ENCODE assay signal across 21 cellular contexts in the genomic region with DNA sequence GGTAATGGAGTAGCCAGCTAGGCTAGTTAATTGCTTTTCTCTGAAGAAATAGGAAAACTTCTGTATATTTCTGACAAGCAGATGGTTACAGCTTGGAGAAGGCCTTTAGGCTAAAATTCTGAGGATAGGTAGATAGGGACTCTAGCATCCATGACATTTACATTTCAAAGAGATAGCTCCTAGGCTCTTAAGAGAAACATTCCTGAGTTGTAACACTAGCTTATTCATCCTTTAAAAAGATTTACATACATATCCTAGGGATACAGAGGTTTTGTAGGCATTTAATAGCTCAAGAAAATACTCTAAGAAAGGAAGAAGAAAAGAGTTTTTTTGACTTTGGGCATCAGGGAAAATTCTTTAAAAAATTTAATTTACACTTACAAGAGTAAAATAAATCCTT.
DNase-seq lines count a peak whose midpoint lies in the region; ATAC-seq and TF ChIP-seq lines count a peak whose summit lies in the region.
"Had no signal": no experiment of that assay in that cellular context is flagged by ENCODE, and none has a peak within 500 bp of the region (broad histone marks: within the 10 kb centered on the region; RNA-seq: fewer than 3 reads in every experiment).

No MANE protein-coding gene starts in this region.

- in situ Hi-C loops in GM23248 (cut with MboI): no loop called here

- peaks cover 62% of the 10 kb centered on the region for H3K9me3 Mint-ChIP-seq in GM23338
- H3K9me3 Mint-ChIP-seq in WTC11: peaks cover 67% of the 10 kb centered on the region

- TF ChIP-seq CTCF in GM23338 (conservative IDR thresholded peaks at IDR 0.05; ENCODE audit: low read depth in 2 of 2) (no peak), WTC11 (IDR thresholded peaks at IDR 0.05) (no peak)

- H3K36me3 ChIP-seq in GM23338 (ENCODE audit: insufficient read depth) (peaks cover 15% of the 10 kb centered on the region; the same call in 1 of the 2 replicates), MG63 (no peaks in the 10 kb centered on the region), GM23248 (ENCODE audit: low read depth) (no peaks in the 10 kb centered on the region)
- H3K36me3 ChIP-seq: BLaER1, HAP-1 had no signal

- H3K4me3 ChIP-seq in GM23338: no peak overlapping the region
- no peak overlapping the region for H3K4me3 ChIP-seq in MG63
- H3K4me3 ChIP-seq in GM23248: no peak overlapping the region
- H3K4me3 ChIP-seq: BLaER1, GM12878, HAP-1 had no signal

- H3K9me2 ChIP-seq in GM23338 (ENCODE audit: insufficient read depth): peaks cover 5% of the 10 kb centered on the region; the same call in 1 of the 2 replicates
- H3K9me2 ChIP-seq in GM23248 (ENCODE audit: insufficient read depth): no peaks in the 10 kb centered on the region

- H4K20me1 ChIP-seq in GM23338 (replicated peaks; ENCODE audit: insufficient read depth) (no peaks in the 10 kb centered on the region), GM23248 (ENCODE audit: insufficient read depth) (no peaks in the 10 kb centered on the region)
- H4K20me1 ChIP-seq: BLaER1 had no signal

- no peaks in the 10 kb centered on the region for H3K27me3 Mint-ChIP-seq in GM23338 (ENCODE audit: insufficient read depth, low read depth, poor library complexity)
- peaks cover 74% of the 10 kb centered on the region for H3K27me3 Mint-ChIP-seq in WTC11 (ENCODE audit: low read depth)
- H3K27me3 Mint-ChIP-seq: B cell; CD4-positive, CD25-positive, alpha-beta regulatory T cell had no signal

- H3K4me1 ChIP-seq in GM23338 (ENCODE audit: insufficient read depth) (peaks cover 7% of the 10 kb centered on the region; the same call in 1 of the 2 replicates), GM23248 (ENCODE audit: insufficient read depth) (no peaks in the 10 kb centered on the region)
- H3K4me1 ChIP-seq: BLaER1, Caco-2 had no signal

- CTCF ChIA-PET in WTC11 (lab: Charles Lee): interaction anchor here (1.0 to 1.9 kb wide), 2 partner anchors 70 to 115 kb away, joined by 5 to 8 read pairs; no protein-coding TSS in a partner anchor

- no peak overlapping the region for H3K27ac ChIP-seq in GM23338 (ENCODE audit: low read depth)
- no peak overlapping the region for H3K27ac ChIP-seq in GM23248
- H3K27ac ChIP-seq: 22Rv1, BLaER1, C4-2B had no signal

- H3K4me1 Mint-ChIP-seq in GM23338: peaks cover 4% of the 10 kb centered on the region; the same call in 1 of the 3 replicates
- H3K4me1 Mint-ChIP-seq in WTC11: peaks cover 18% of the 10 kb centered on the region
- H3K4me1 Mint-ChIP-seq: B cell; CD4-positive, CD25-positive, alpha-beta regulatory T cell had no signal

- H3K4me2 ChIP-seq in GM23338 (no peak overlapping the region), GM23248 (ENCODE audit: unreplicated experiment) (no peak overlapping the region)
- H3K4me2 ChIP-seq: BLaER1 had no signal

- POLR2A ChIA-PET in WTC11 (lab: Charles Lee): no interaction called here

- H3K9me3 ChIP-seq in MG63 (peaks cover 2% of the 10 kb centered on the region; the same call in 1 of the 2 replicates), GM23248 (ENCODE audit: low read depth) (no peaks in the 10 kb centered on the region)

- H3K4me3 Mint-ChIP-seq in GM23338: no peak overlapping the region
- H3K4me3 Mint-ChIP-seq in WTC11: no peak overlapping the region
- H3K4me3 Mint-ChIP-seq: B cell; CD4-positive, CD25-positive, alpha-beta regulatory T cell; CD8-positive, alpha-beta T cell; HFFc6 had no signal

- H3K79me2 ChIP-seq in GM23338 (replicated peaks; ENCODE audit: insufficient read depth) (no peaks in the 10 kb centered on the region), GM23248 (ENCODE audit: insufficient read depth) (no peaks in the 10 kb centered on the region)

- H3F3A ChIP-seq in GM23338 (replicated peaks; ENCODE audit: low read depth) (no peaks in the 10 kb centered on the region), GM23248 (ENCODE audit: insufficient read depth) (no peaks in the 10 kb centered on the region)

- ATAC-seq in GM23338 (peak; percentile 66), WTC11 (peak; percentile 95)
- ATAC-seq: CD8-positive, alpha-beta T cell; GM12878 had no signal

- peak; percentile 71 for DNase-seq in GM23338 (ENCODE audit: low spot score)
- DNase-seq in WTC11 (ENCODE audit: low spot score): no peak
- peak; percentile 47 for DNase-seq in iPS DF 19.7 (ENCODE audit: low read depth, low spot score)
- DNase-seq in iPS-NIHi7 (ENCODE audit: extremely low spot score): peak; percentile 29
- no peak for DNase-seq in Kasumi-1 (lab: John Stamatoyannopoulos, UW)
- no peak for DNase-seq in DMS79 treated with DMSO at 0.1 percent for 48 hours (lab: John Stamatoyannopoulos, UW)
- DNase-seq in MG63: no peak
- DNase-seq in GM23248: no peak
- DNase-seq: Caco-2; CD4-positive, CD25-positive, alpha-beta regulatory T cell; CD8-positive, alpha-beta T cell; DMS153; EL; GDM1; HFFc6 had no signal

- H3K9ac ChIP-seq in GM23248: no peak overlapping the region
- H3K9ac ChIP-seq: BLaER1 had no signal

- H2AFZ ChIP-seq in GM23338: no peak overlapping the region
- H2AFZ ChIP-seq in GM23248: no peak overlapping the region

- H3K27me3 ChIP-seq in GM23338 (ENCODE audit: insufficient read depth) (peaks cover 5% of the 10 kb centered on the region; the same call in 1 of the 2 replicates), MG63 (no peaks in the 10 kb centered on the region), GM23248 (replicated peaks; ENCODE audit: insufficient read depth) (no peaks in the 10 kb centered on the region)
- H3K27me3 ChIP-seq: BLaER1 had no signal

- H3K36me3 Mint-ChIP-seq in GM23338 (ENCODE audit: low read depth) (peaks cover 31% of the 10 kb centered on the region), WTC11 (peaks cover 52% of the 10 kb centered on the region)

- no peak overlapping the region for H3K27ac Mint-ChIP-seq in GM23338
- no peak overlapping the region for H3K27ac Mint-ChIP-seq in WTC11
- H3K27ac Mint-ChIP-seq: B cell; CD4-positive, CD25-positive, alpha-beta regulatory T cell; CD8-positive, alpha-beta T cell; HFFc6 had no signal

TF ChIP-seq in GM23338, 12 proteins besides CTCF, POLR2A, EP300 and RAD21 (continues in another document):
- no peak for TF ChIP-seq POLR2AphosphoS5 (IDR thresholded peaks at IDR 0.05; ENCODE audit: low read depth)
- TF ChIP-seq, protein P1, sequence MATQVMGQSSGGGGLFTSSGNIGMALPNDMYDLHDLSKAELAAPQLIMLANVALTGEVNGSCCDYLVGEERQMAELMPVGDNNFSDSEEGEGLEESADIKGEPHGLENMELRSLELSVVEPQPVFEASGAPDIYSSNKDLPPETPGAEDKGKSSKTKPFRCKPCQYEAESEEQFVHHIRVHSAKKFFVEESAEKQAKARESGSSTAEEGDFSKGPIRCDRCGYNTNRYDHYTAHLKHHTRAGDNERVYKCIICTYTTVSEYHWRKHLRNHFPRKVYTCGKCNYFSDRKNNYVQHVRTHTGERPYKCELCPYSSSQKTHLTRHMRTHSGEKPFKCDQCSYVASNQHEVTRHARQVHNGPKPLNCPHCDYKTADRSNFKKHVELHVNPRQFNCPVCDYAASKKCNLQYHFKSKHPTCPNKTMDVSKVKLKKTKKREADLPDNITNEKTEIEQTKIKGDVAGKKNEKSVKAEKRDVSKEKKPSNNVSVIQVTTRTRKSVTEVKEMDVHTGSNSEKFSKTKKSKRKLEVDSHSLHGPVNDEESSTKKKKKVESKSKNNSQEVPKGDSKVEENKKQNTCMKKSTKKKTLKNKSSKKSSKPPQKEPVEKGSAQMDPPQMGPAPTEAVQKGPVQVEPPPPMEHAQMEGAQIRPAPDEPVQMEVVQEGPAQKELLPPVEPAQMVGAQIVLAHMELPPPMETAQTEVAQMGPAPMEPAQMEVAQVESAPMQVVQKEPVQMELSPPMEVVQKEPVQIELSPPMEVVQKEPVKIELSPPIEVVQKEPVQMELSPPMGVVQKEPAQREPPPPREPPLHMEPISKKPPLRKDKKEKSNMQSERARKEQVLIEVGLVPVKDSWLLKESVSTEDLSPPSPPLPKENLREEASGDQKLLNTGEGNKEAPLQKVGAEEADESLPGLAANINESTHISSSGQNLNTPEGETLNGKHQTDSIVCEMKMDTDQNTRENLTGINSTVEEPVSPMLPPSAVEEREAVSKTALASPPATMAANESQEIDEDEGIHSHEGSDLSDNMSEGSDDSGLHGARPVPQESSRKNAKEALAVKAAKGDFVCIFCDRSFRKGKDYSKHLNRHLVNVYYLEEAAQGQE (IDR thresholded peaks at IDR 0.05; ENCODE audit: unreplicated experiment): no peak
- TF ChIP-seq ZNF331 (CRISPR knock-in tag; IDR thresholded peaks at IDR 0.05; ENCODE audit: low read depth): no peak
- TF ChIP-seq JUNB (IDR thresholded peaks at IDR 0.05; ENCODE audit: unreplicated experiment): no peak
- no peak for TF ChIP-seq EZH2phosphoT487 (IDR thresholded peaks at IDR 0.05; ENCODE audit: unreplicated experiment)

TF ChIP-seq in WTC11, 78 proteins besides CTCF, POLR2A, EP300 and RAD21 (continues in another document):
- TF ChIP-seq NR1H2 (CRISPR knock-in tag; IDR thresholded peaks at IDR 0.05) (no peak), CBFB (CRISPR knock-in tag; IDR thresholded peaks at IDR 0.05; ENCODE audit: low read depth) (no peak), HMGXB4 (CRISPR knock-in tag; IDR thresholded peaks at IDR 0.05) (no peak), KAT7 (CRISPR knock-in tag; IDR thresholded peaks at IDR 0.05; ENCODE audit: borderline replicate concordance) (no peak), ZNF263 (CRISPR knock-in tag; IDR thresholded peaks at IDR 0.05; ENCODE audit: low read depth) (no peak)
- TF ChIP-seq, protein P2, sequence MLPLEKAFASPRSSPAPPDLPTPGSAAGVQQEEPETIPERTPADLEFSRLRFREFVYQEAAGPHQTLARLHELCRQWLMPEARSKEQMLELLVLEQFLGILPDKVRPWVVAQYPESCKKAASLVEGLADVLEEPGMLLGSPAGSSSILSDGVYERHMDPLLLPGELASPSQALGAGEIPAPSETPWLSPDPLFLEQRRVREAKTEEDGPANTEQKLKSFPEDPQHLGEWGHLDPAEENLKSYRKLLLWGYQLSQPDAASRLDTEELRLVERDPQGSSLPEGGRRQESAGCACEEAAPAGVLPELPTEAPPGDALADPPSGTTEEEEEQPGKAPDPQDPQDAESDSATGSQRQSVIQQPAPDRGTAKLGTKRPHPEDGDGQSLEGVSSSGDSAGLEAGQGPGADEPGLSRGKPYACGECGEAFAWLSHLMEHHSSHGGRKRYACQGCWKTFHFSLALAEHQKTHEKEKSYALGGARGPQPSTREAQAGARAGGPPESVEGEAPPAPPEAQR (CRISPR knock-in tag; IDR thresholded peaks at IDR 0.05): no peak

Comparison
In these comparisons a context has a peak if more than half of its experiments do, and no peak if none do; other contexts are left out.
1. DNase-seq: peak in GM23338 (single experiment), iPS DF 19.7 (single experiment) and iPS-NIHi7 (single experiment); none in WTC11 (single experiment), Kasumi-1 (0 of 2), DMS79 treated with DMSO at 0.1 percent for 48 hours (single experiment), MG63 (single experiment) and GM23248 (single experiment).